In genomic region chr9:89445801-89446228, GRCh38 we compare ENCODE assay signal across 1 cellular context.
TF ChIP-seq lines count a peak whose summit lies in the region.

No MANE protein-coding gene starts in this region.

TF ChIP-seq in IMR-90, 13 proteins besides CTCF, POLR2A, EP300 and RAD21 (continued from another document):
- no peak for TF ChIP-seq ELK1 (IDR thresholded peaks at IDR 0.05; ENCODE audit: borderline replicate concordance, low read depth, low read length)
TF ChIP-seq in IMR-90: peak in this region for 0.
